Comparison of ENCODE assay signal across 13 cellular contexts in genomic region chr14:86166541-86166940, GRCh38.
"Had no signal": no experiment of that assay in that cellular context is flagged by ENCODE, and none has a peak within 500 bp of the region (broad histone marks: within the 10 kb centered on the region; RNA-seq: fewer than 3 reads in every experiment).

No MANE protein-coding gene starts in this region.

- H3K27me3 ChIP-seq: right atrium auricular region had no signal

- H3K36me3 Mint-ChIP-seq: stimulated activated memory B cell treated with anti-CD40 and anti-IgM and Interleukin-4, amounts not matched to agents 10 μg/mL and 1 μg/mL and 100 μg/mL, for 72 hours had no signal

- H3K27ac ChIP-seq: epithelial cell of prostate, right atrium auricular region had no signal

- H3K4me3 Mint-ChIP-seq: activated naive CD4-positive, alpha-beta T cell treated with anti-CD3 and anti-CD28 coated beads for 36 hours; effector memory CD8-positive, alpha-beta T cell; nephron progenitor cell; stimulated activated memory B cell treated with anti-CD40 and anti-IgM and Interleukin-4, amounts not matched to agents 10 μg/mL and 1 μg/mL and 100 μg/mL, for 72 hours had no signal

- H3K4me1 ChIP-seq: right atrium auricular region had no signal

- H3K9me3 ChIP-seq: right atrium auricular region had no signal

- H3K4me1 Mint-ChIP-seq: nephron progenitor cell; stimulated activated memory B cell treated with anti-CD40 and anti-IgM and Interleukin-4, amounts not matched to agents 10 μg/mL and 1 μg/mL and 100 μg/mL, for 72 hours had no signal

- H3K36me3 ChIP-seq: right atrium auricular region had no signal

- ATAC-seq: activated CD4-positive, CD25-positive, alpha-beta regulatory T cell treated with anti-CD3 and anti-CD28 coated beads, Interleukin-2, amount 50 U/mL, for 24 hours; effector memory CD8-positive, alpha-beta T cell; stimulated activated memory B cell treated with anti-CD40 and anti-IgM and Interleukin-4, amounts not matched to agents 10 μg/mL and 1 μg/mL and 100 μg/mL, for 72 hours had no signal

- H3K27me3 Mint-ChIP-seq: effector memory CD8-positive, alpha-beta T cell; progenitor cell of endocrine pancreas; stimulated activated memory B cell treated with anti-CD40 and anti-IgM and Interleukin-4, amounts not matched to agents 10 μg/mL and 1 μg/mL and 100 μg/mL, for 72 hours had no signal

- H3K9me3 Mint-ChIP-seq: nephron progenitor cell had no signal

- DNase-seq: activated naive CD4-positive, alpha-beta T cell treated with anti-CD3 and anti-CD28 coated beads for 36 hours; activated T-cell treated with anti-CD3 and anti-CD28 coated beads for 4 hours; dermis blood vessel endothelial cell; effector memory CD8-positive, alpha-beta T cell; head of caudate nucleus; nephron progenitor cell; occipital lobe; stimulated activated CD4-positive, alpha-beta T cell treated with anti-CD3 and anti-CD28 coated beads, Interleukin-2, amount 100 ng/mL, for 48 hours had no signal

- H3K4me3 ChIP-seq: right atrium auricular region had no signal
